1 cellular context compared by ENCODE assay signal in genomic region chr2:234978466-234979203, GRCh38.
TF ChIP-seq lines count a peak whose summit lies in the region.

No MANE protein-coding gene starts in this region.

TF ChIP-seq in HepG2, 621 proteins besides CTCF, POLR2A, EP300 and RAD21 (continued from another document and continues in another):
- TF ChIP-seq ZNF281 (CRISPR knock-in tag; IDR thresholded peaks at IDR 0.05; ENCODE audit: borderline replicate concordance) (no peak), JUNB (CRISPR knock-in tag; IDR thresholded peaks at IDR 0.05; ENCODE audit: borderline replicate concordance) (no peak), GMEB2 (CRISPR knock-in tag; IDR thresholded peaks at IDR 0.05; ENCODE audit: low read depth) (no peak), ZFAT (CRISPR knock-in tag; conservative IDR thresholded peaks at IDR 0.05) (no peak), RFXAP (CRISPR knock-in tag; IDR thresholded peaks at IDR 0.05; ENCODE audit: borderline replicate concordance) (no peak), ZNF589 (CRISPR knock-in tag; conservative IDR thresholded peaks at IDR 0.05) (no peak), SMARCE1 (IDR thresholded peaks at IDR 0.05; ENCODE audit: borderline replicate concordance) (no peak), ZNF350 (CRISPR knock-in tag; IDR thresholded peaks at IDR 0.05; ENCODE audit: borderline replicate concordance, low read depth) (peak; percentile 42; the same call in 1 of the 2 replicates), TEAD2 (CRISPR knock-in tag; IDR thresholded peaks at IDR 0.05) (no peak), TOE1 (CRISPR knock-in tag; IDR thresholded peaks at IDR 0.05) (no peak), ZNF160 (CRISPR knock-in tag; IDR thresholded peaks at IDR 0.05) (no peak), ZC3H13 (CRISPR knock-in tag; IDR thresholded peaks at IDR 0.05) (0 out of 2 replicates have a peak, but pooled peaks have one; percentile 34), GTF3A (CRISPR knock-in tag; conservative IDR thresholded peaks at IDR 0.05) (no peak), ZFP90 (CRISPR knock-in tag; IDR thresholded peaks at IDR 0.05; ENCODE audit: borderline replicate concordance) (no peak), TCF7 (IDR thresholded peaks at IDR 0.05; ENCODE audit: low read depth) (no peak), ZNF101 (CRISPR knock-in tag; IDR thresholded peaks at IDR 0.05; ENCODE audit: borderline replicate concordance, low read depth) (no peak), ZNF432 (CRISPR knock-in tag; IDR thresholded peaks at IDR 0.05; ENCODE audit: borderline replicate concordance) (no peak), TP53 (CRISPR knock-in tag; conservative IDR thresholded peaks at IDR 0.05) (no peak), ERF (CRISPR knock-in tag; IDR thresholded peaks at IDR 0.05) (no peak), RBM22 (optimal IDR thresholded peaks at IDR 0.05; ENCODE audit: low read length) (peak; percentile 86), ZNF781 (CRISPR knock-in tag; IDR thresholded peaks at IDR 0.05; ENCODE audit: borderline replicate concordance, not compliant biosample characterization) (no peak), MBNL3 (CRISPR knock-in tag; conservative IDR thresholded peaks at IDR 0.05) (no peak), FOXO4 (CRISPR knock-in tag; conservative IDR thresholded peaks at IDR 0.05) (0 out of 2 replicates have a peak, but pooled peaks have one; percentile 50), PRMT3 (CRISPR knock-in tag; IDR thresholded peaks at IDR 0.05; ENCODE audit: borderline replicate concordance, low read depth) (0 out of 2 replicates have a peak, but pooled peaks have one; percentile 8), ZNF44 (CRISPR knock-in tag; IDR thresholded peaks at IDR 0.05) (no peak), MLX (CRISPR knock-in tag; IDR thresholded peaks at IDR 0.05) (no peak), ZXDC (CRISPR knock-in tag; IDR thresholded peaks at IDR 0.05) (no peak)
- TF ChIP-seq, protein P1, sequence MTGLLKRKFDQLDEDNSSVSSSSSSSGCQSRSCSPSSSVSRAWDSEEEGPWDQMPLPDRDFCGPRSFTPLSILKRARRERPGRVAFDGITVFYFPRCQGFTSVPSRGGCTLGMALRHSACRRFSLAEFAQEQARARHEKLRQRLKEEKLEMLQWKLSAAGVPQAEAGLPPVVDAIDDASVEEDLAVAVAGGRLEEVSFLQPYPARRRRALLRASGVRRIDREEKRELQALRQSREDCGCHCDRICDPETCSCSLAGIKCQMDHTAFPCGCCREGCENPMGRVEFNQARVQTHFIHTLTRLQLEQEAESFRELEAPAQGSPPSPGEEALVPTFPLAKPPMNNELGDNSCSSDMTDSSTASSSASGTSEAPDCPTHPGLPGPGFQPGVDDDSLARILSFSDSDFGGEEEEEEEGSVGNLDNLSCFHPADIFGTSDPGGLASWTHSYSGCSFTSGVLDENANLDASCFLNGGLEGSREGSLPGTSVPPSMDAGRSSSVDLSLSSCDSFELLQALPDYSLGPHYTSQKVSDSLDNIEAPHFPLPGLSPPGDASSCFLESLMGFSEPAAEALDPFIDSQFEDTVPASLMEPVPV (CRISPR knock-in tag; IDR thresholded peaks at IDR 0.05): no peak
- TF ChIP-seq, protein P2, sequence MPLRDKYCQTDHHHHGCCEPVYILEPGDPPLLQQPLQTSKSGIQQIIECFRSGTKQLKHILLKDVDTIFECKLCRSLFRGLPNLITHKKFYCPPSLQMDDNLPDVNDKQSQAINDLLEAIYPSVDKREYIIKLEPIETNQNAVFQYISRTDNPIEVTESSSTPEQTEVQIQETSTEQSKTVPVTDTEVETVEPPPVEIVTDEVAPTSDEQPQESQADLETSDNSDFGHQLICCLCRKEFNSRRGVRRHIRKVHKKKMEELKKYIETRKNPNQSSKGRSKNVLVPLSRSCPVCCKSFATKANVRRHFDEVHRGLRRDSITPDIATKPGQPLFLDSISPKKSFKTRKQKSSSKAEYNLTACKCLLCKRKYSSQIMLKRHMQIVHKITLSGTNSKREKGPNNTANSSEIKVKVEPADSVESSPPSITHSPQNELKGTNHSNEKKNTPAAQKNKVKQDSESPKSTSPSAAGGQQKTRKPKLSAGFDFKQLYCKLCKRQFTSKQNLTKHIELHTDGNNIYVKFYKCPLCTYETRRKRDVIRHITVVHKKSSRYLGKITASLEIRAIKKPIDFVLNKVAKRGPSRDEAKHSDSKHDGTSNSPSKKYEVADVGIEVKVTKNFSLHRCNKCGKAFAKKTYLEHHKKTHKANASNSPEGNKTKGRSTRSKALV (CRISPR knock-in tag; IDR thresholded peaks at IDR 0.05): no peak
- TF ChIP-seq, protein P3, sequence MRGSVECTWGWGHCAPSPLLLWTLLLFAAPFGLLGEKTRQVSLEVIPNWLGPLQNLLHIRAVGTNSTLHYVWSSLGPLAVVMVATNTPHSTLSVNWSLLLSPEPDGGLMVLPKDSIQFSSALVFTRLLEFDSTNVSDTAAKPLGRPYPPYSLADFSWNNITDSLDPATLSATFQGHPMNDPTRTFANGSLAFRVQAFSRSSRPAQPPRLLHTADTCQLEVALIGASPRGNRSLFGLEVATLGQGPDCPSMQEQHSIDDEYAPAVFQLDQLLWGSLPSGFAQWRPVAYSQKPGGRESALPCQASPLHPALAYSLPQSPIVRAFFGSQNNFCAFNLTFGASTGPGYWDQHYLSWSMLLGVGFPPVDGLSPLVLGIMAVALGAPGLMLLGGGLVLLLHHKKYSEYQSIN (CRISPR knock-in tag; IDR thresholded peaks at IDR 0.05; ENCODE audit: borderline replicate concordance): no peak
- TF ChIP-seq, protein P4, sequence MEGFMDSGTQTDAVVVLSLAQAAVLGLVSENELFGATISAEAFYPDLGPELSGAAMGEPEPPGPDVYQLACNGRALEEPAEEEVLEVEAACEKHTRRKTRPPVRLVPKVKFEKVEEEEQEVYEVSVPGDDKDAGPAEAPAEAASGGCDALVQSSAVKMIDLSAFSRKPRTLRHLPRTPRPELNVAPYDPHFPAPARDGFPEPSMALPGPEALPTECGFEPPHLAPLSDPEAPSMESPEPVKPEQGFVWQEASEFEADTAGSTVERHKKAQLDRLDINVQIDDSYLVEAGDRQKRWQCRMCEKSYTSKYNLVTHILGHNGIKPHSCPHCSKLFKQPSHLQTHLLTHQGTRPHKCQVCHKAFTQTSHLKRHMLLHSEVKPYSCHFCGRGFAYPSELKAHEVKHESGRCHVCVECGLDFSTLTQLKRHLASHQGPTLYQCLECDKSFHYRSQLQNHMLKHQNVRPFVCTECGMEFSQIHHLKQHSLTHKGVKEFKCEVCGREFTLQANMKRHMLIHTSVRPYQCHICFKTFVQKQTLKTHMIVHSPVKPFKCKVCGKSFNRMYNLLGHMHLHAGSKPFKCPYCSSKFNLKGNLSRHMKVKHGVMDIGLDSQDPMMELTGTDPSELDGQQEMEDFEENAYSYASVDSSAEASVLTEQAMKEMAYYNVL (CRISPR knock-in tag; IDR thresholded peaks at IDR 0.05; ENCODE audit: borderline replicate concordance): 0 out of 2 replicates have a peak, but pooled peaks have one; percentile 49
- TF ChIP-seq, protein P5, sequence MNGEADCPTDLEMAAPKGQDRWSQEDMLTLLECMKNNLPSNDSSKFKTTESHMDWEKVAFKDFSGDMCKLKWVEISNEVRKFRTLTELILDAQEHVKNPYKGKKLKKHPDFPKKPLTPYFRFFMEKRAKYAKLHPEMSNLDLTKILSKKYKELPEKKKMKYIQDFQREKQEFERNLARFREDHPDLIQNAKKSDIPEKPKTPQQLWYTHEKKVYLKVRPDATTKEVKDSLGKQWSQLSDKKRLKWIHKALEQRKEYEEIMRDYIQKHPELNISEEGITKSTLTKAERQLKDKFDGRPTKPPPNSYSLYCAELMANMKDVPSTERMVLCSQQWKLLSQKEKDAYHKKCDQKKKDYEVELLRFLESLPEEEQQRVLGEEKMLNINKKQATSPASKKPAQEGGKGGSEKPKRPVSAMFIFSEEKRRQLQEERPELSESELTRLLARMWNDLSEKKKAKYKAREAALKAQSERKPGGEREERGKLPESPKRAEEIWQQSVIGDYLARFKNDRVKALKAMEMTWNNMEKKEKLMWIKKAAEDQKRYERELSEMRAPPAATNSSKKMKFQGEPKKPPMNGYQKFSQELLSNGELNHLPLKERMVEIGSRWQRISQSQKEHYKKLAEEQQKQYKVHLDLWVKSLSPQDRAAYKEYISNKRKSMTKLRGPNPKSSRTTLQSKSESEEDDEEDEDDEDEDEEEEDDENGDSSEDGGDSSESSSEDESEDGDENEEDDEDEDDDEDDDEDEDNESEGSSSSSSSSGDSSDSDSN (CRISPR knock-in tag; IDR thresholded peaks at IDR 0.05): no peak
- TF ChIP-seq, protein P6, sequence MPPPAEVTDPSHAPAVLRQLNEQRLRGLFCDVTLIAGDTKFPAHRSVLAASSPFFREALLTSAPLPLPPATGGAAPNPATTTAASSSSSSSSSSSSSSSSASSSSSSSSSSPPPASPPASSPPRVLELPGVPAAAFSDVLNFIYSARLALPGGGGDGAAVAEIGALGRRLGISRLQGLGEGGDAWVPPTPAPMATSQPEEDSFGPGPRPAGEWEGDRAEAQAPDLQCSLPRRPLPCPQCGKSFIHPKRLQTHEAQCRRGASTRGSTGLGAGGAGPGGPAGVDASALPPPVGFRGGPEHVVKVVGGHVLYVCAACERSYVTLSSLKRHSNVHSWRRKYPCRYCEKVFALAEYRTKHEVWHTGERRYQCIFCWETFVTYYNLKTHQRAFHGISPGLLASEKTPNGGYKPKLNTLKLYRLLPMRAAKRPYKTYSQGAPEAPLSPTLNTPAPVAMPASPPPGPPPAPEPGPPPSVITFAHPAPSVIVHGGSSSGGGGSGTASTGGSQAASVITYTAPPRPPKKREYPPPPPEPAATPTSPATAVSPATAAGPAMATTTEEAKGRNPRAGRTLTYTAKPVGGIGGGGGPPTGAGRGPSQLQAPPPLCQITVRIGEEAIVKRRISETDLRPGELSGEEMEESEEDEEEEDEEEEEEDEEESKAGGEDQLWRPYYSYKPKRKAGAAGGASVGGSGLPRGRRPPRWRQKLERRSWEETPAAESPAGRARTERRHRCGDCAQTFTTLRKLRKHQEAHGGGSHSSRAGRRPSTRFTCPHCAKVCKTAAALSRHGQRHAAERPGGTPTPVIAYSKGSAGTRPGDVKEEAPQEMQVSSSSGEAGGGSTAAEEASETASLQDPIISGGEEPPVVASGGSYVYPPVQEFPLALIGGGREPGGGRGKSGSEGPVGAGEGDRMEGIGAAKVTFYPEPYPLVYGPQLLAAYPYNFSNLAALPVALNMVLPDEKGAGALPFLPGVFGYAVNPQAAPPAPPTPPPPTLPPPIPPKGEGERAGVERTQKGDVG (CRISPR knock-in tag; IDR thresholded peaks at IDR 0.05; ENCODE audit: borderline replicate concordance): 0 out of 2 replicates have a peak, but pooled peaks have one; percentile 43
